ENCODE assay signal across 32 cellular contexts in genomic region chr4:180790471-180790870, GRCh38.
"Had no signal": no experiment of that assay in that cellular context is flagged by ENCODE, and none has a peak within 500 bp of the region (broad histone marks: within the 10 kb centered on the region; RNA-seq: fewer than 3 reads in every experiment).

No MANE protein-coding gene starts in this region.

- H3K36me3 ChIP-seq: cardiac muscle cell, SJCRH30, WERI-Rb-1 had no signal

- H3K27me3 Mint-ChIP-seq: activated CD4-positive, alpha-beta memory T cell treated with anti-CD3 and anti-CD28 coated beads, Interleukin-2, amount 10 ng/mL, durations not matched to agents 7 days and 5 days; activated CD8-positive, alpha-beta memory T cell treated with anti-CD3 and anti-CD28 coated beads, Interleukin-2, amount 10 ng/mL, durations not matched to agents 7 days and 5 days; activated naive CD4-positive, alpha-beta T cell treated with anti-CD3 and anti-CD28 coated beads, Interleukin-2, amount 10 ng/mL, durations not matched to agents 7 days and 5 days; activated naive CD8-positive, alpha-beta T cell; activated naive CD8-positive, alpha-beta T cell treated with anti-CD3 and anti-CD28 coated beads, Interleukin-2, amount 50 U/mL, for 24 hours had no signal

- ATAC-seq: activated CD8-positive, alpha-beta memory T cell treated with anti-CD3 and anti-CD28 coated beads, Interleukin-2, amount 10 ng/mL, durations not matched to agents 7 days and 5 days; activated naive CD8-positive, alpha-beta T cell treated with anti-CD3 and anti-CD28 coated beads, Interleukin-2, amount 50 U/mL, for 24 hours; K562; Panc1 had no signal

- H3K27ac Mint-ChIP-seq: activated CD4-positive, alpha-beta memory T cell treated with anti-CD3 and anti-CD28 coated beads, Interleukin-2, amount 10 ng/mL, durations not matched to agents 7 days and 5 days; activated CD8-positive, alpha-beta memory T cell treated with anti-CD3 and anti-CD28 coated beads, Interleukin-2, amount 10 ng/mL, durations not matched to agents 7 days and 5 days; activated naive CD4-positive, alpha-beta T cell treated with anti-CD3 and anti-CD28 coated beads, Interleukin-2, amount 10 ng/mL, durations not matched to agents 7 days and 5 days; activated naive CD8-positive, alpha-beta T cell; activated naive CD8-positive, alpha-beta T cell treated with anti-CD3 and anti-CD28 coated beads, Interleukin-2, amount 50 U/mL, for 24 hours had no signal

- H3K4me3 ChIP-seq: cardiac muscle cell, K562, SJCRH30, SK-N-MC had no signal

- H3K27ac ChIP-seq: cardiac muscle cell, SJCRH30, SK-N-MC, WERI-Rb-1 had no signal

- DNase-seq: activated CD4-positive, alpha-beta memory T cell treated with anti-CD3 and anti-CD28 coated beads, Interleukin-2, amount 10 ng/mL, durations not matched to agents 7 days and 5 days; activated CD4-positive, alpha-beta T cell treated with anti-CD3 and anti-CD28 coated beads for 1 hour; activated CD4-positive, alpha-beta T cell treated with anti-CD3 and anti-CD28 coated beads for 48 hours; activated CD4-positive, CD25-positive, alpha-beta regulatory T cell; activated CD8-positive, alpha-beta memory T cell treated with anti-CD3 and anti-CD28 coated beads for 24 hours; activated CD8-positive, alpha-beta memory T cell treated with anti-CD3 and anti-CD28 coated beads, Interleukin-2, amount 10 ng/mL, durations not matched to agents 7 days and 5 days; activated CD8-positive, alpha-beta memory T cell treated with anti-CD3 and anti-CD28 coated beads, Interleukin-2, amount 50 U/mL, for 48 hours; activated effector memory CD4-positive, alpha-beta T cell treated with Interleukin-2 at 50 U/mL for 16 hours; activated naive CD4-positive, alpha-beta T cell treated with anti-CD3 and anti-CD28 coated beads, Interleukin-2, amount 10 ng/mL, durations not matched to agents 7 days and 5 days; activated naive CD8-positive, alpha-beta T cell treated with anti-CD3 and anti-CD28 coated beads, Interleukin-2, amount 50 U/mL, for 24 hours; activated T-cell treated with anti-CD3 and anti-CD28 coated beads, Interleukin-2, amount 50 U/mL, for 48 hours; anterior cingulate cortex; NCI-H1048; NCI-H1105 treated with DMSO at 0.1 percent for 48 hours; NCI-H1436; NCI-H1694; NCI-H1930; NCI-H2081 treated with DMSO at 0.1 percent for 48 hours; NCI-H226; NCI-H446 treated with DMSO at 0.1 percent for 48 hours; NCI-H524; NCI-H82; SHP77; SJCRH30; T1000; WERI-Rb-1 had no signal

- H3K4me1 Mint-ChIP-seq: activated CD4-positive, alpha-beta memory T cell treated with anti-CD3 and anti-CD28 coated beads, Interleukin-2, amount 10 ng/mL, durations not matched to agents 7 days and 5 days; activated CD8-positive, alpha-beta memory T cell treated with anti-CD3 and anti-CD28 coated beads, Interleukin-2, amount 10 ng/mL, durations not matched to agents 7 days and 5 days; activated naive CD4-positive, alpha-beta T cell treated with anti-CD3 and anti-CD28 coated beads, Interleukin-2, amount 10 ng/mL, durations not matched to agents 7 days and 5 days; activated naive CD8-positive, alpha-beta T cell treated with anti-CD3 and anti-CD28 coated beads, Interleukin-2, amount 50 U/mL, for 24 hours had no signal

- H3K9me3 Mint-ChIP-seq: activated naive CD4-positive, alpha-beta T cell treated with anti-CD3 and anti-CD28 coated beads, Interleukin-2, amount 10 ng/mL, durations not matched to agents 7 days and 5 days; activated naive CD8-positive, alpha-beta T cell treated with anti-CD3 and anti-CD28 coated beads, Interleukin-2, amount 50 U/mL, for 24 hours had no signal

- H3K36me3 Mint-ChIP-seq: activated CD8-positive, alpha-beta memory T cell treated with anti-CD3 and anti-CD28 coated beads, Interleukin-2, amount 10 ng/mL, durations not matched to agents 7 days and 5 days; activated naive CD4-positive, alpha-beta T cell treated with anti-CD3 and anti-CD28 coated beads, Interleukin-2, amount 10 ng/mL, durations not matched to agents 7 days and 5 days; activated naive CD8-positive, alpha-beta T cell had no signal

- H3K4me3 Mint-ChIP-seq: activated CD4-positive, alpha-beta memory T cell treated with anti-CD3 and anti-CD28 coated beads, Interleukin-2, amount 10 ng/mL, durations not matched to agents 7 days and 5 days; activated CD8-positive, alpha-beta memory T cell treated with anti-CD3 and anti-CD28 coated beads, Interleukin-2, amount 10 ng/mL, durations not matched to agents 7 days and 5 days; activated naive CD4-positive, alpha-beta T cell treated with anti-CD3 and anti-CD28 coated beads, Interleukin-2, amount 10 ng/mL, durations not matched to agents 7 days and 5 days; activated naive CD8-positive, alpha-beta T cell; activated naive CD8-positive, alpha-beta T cell treated with anti-CD3 and anti-CD28 coated beads, Interleukin-2, amount 50 U/mL, for 24 hours had no signal

- H3K27me3 ChIP-seq: cardiac muscle cell, SJCRH30 had no signal

- H3K4me1 ChIP-seq: SJCRH30 had no signal

- FAIRE-seq: K562, TTC549 had no signal

- H3K9me3 ChIP-seq: SJCRH30 had no signal
